Comparison of ENCODE assay signal across 27 cellular contexts in genomic region chr6:125253881-125254280, GRCh38.
"Had no signal": no experiment of that assay in that cellular context is flagged by ENCODE, and none has a peak within 500 bp of the region (broad histone marks: within the 10 kb centered on the region; RNA-seq: fewer than 3 reads in every experiment).

No MANE protein-coding gene starts in this region.

- H3K27me3 ChIP-seq: cardiac muscle cell had no signal

- H3K4me3 Mint-ChIP-seq: activated CD4-positive, alpha-beta memory T cell treated with anti-CD3 and anti-CD28 coated beads for 36 hours; activated CD4-positive, alpha-beta T cell treated with anti-CD3 and anti-CD28 coated beads, Interleukin-2, amount 10 ng/mL, durations not matched to agents 7 days and 5 days; activated naive CD4-positive, alpha-beta T cell treated with anti-CD3 and anti-CD28 coated beads for 36 hours; activated naive CD8-positive, alpha-beta T cell; activated T-helper 17 cell treated with anti-CD3 and anti-CD28 coated beads, Interleukin-2, amount 50 U/mL, for 72 hours; brain had no signal

- H3K36me3 ChIP-seq: cardiac muscle cell had no signal

- H3K9me3 Mint-ChIP-seq: activated CD4-positive, alpha-beta memory T cell treated with anti-CD3 and anti-CD28 coated beads for 36 hours; activated CD4-positive, alpha-beta T cell treated with anti-CD3 and anti-CD28 coated beads, Interleukin-2, amount 10 ng/mL, durations not matched to agents 7 days and 5 days; activated naive CD4-positive, alpha-beta T cell treated with anti-CD3 and anti-CD28 coated beads for 36 hours; activated T-helper 17 cell treated with anti-CD3 and anti-CD28 coated beads, Interleukin-2, amount 50 U/mL, for 72 hours; brain had no signal

- ATAC-seq: activated T-helper 17 cell treated with anti-CD3 and anti-CD28 coated beads, Interleukin-2, amount 50 U/mL, for 72 hours; K562; PC-3 had no signal

- H3K27me3 Mint-ChIP-seq: activated naive CD8-positive, alpha-beta T cell; activated T-helper 17 cell treated with anti-CD3 and anti-CD28 coated beads, Interleukin-2, amount 50 U/mL, for 72 hours; brain had no signal

- H3K27ac Mint-ChIP-seq: activated CD4-positive, alpha-beta memory T cell treated with anti-CD3 and anti-CD28 coated beads for 36 hours; activated CD4-positive, alpha-beta T cell treated with anti-CD3 and anti-CD28 coated beads, Interleukin-2, amount 10 ng/mL, durations not matched to agents 7 days and 5 days; activated naive CD4-positive, alpha-beta T cell treated with anti-CD3 and anti-CD28 coated beads for 36 hours; activated naive CD8-positive, alpha-beta T cell; activated T-helper 17 cell treated with anti-CD3 and anti-CD28 coated beads, Interleukin-2, amount 50 U/mL, for 72 hours; brain had no signal

- H3K4me3 ChIP-seq: cardiac muscle cell, K562 had no signal

- DNase-seq: activated CD4-positive, alpha-beta memory T cell treated with anti-CD3 and anti-CD28 coated beads for 36 hours; activated CD4-positive, alpha-beta T cell treated with anti-CD3 and anti-CD28 coated beads, Interleukin-2, amount 10 ng/mL, durations not matched to agents 7 days and 5 days; activated CD4-positive, CD25-positive, alpha-beta regulatory T cell; activated CD8-positive, alpha-beta memory T cell treated with anti-CD3 and anti-CD28 coated beads for 24 hours; activated gamma-delta T cell; activated naive CD4-positive, alpha-beta T cell treated with anti-CD3 and anti-CD28 coated beads for 36 hours; activated T-cell treated with anti-CD3 and anti-CD28 coated beads for 4 hours; activated T-cell treated with anti-CD3 and anti-CD28 coated beads, Interleukin-2, amount 50 U/mL, for 48 hours; amygdala; Karpas-422; NCI-H1048; NCI-H146; NCI-H187 treated with DMSO at 0.1 percent for 48 hours; NCI-H2081 treated with DMSO at 0.1 percent for 48 hours; NCI-H2171 treated with DMSO at 0.1 percent for 48 hours; NCI-H226; NCI-H510A; NCI-H526 treated with DMSO at 0.1 percent for 48 hours; PC-3; SIG-M5; T-helper 1 cell had no signal

- H3K27ac ChIP-seq: cardiac muscle cell, VCaP had no signal

- H3K4me1 Mint-ChIP-seq: activated CD4-positive, alpha-beta T cell treated with anti-CD3 and anti-CD28 coated beads, Interleukin-2, amount 10 ng/mL, durations not matched to agents 7 days and 5 days; activated T-helper 17 cell treated with anti-CD3 and anti-CD28 coated beads, Interleukin-2, amount 50 U/mL, for 72 hours had no signal

- H3K36me3 Mint-ChIP-seq: activated CD4-positive, alpha-beta memory T cell treated with anti-CD3 and anti-CD28 coated beads for 36 hours; activated naive CD8-positive, alpha-beta T cell; brain had no signal
